Comparison of ENCODE assay signal across 7 cellular contexts in the genomic region with DNA sequence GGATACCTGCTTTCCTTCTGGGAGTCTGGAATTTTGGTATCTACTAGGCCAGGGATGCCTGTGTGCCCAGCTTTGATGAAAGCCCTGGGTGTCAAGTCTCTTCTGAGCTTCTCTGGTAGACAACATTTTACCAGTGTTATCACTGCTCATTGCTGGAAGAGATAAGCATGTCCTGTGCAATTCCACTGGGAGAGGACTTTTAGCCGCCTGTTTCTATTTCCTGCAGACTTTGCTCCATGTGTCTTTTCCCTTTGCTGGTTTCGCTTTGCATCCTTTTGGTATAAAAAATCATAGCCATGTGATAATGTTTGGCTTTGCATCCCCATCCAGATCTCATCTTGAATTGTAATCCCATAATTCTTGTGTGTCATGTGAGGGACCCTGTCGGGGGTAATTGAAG.
"Had no signal": no experiment of that assay in that cellular context is flagged by ENCODE, and none has a peak within 500 bp of the region (broad histone marks: within the 10 kb centered on the region; RNA-seq: fewer than 3 reads in every experiment).

No MANE protein-coding gene starts in this region.

- H3K4me3 ChIP-seq: GM12878 had no signal

- FAIRE-seq: G401.6, GM12878, GM12891, GM12892, GM18507, GM19239 had no signal

- ATAC-seq: GM12878 had no signal

- DNase-seq: GDM1 had no signal
